23 cellular contexts compared by ENCODE assay signal in genomic region chr4:37483610-37484009, GRCh38.
A peak's percentile ranks its signal among the peaks of the same experiment; 100 is the strongest.
DNase-seq lines count a peak whose midpoint lies in the region; ATAC-seq, FAIRE-seq and TF ChIP-seq lines count a peak whose summit lies in the region.
"Had no signal": no experiment of that assay in that cellular context is flagged by ENCODE, and none has a peak within 500 bp of the region (broad histone marks: within the 10 kb centered on the region; RNA-seq: fewer than 3 reads in every experiment).

No MANE protein-coding gene starts in this region.

- in situ Hi-C loops in HepG2 (cut with HindIII; ENCODE audit: extremely low pct_ligation_motif_present, low pct_unique_long_range_greater_than_20kb): no loop called here

- H3K36me3 ChIP-seq in liver (ENCODE audit: control insufficient read depth in 4 of 4, insufficient read depth in 3 of 4, low read depth in 1 of 4, low read length in 3 of 4): no peaks in the 10 kb centered on the region
- no peaks in the 10 kb centered on the region for H3K36me3 ChIP-seq in HepG2 (replicated peaks in 1 of 2; ENCODE audit: control insufficient read depth in 1 of 2, insufficient read depth in 2 of 2, low read length in 2 of 2)
- no peaks in the 10 kb centered on the region for H3K36me3 ChIP-seq in small intestine (ENCODE audit: control insufficient read depth in 2 of 2, insufficient read depth in 2 of 2, low read length in 2 of 2)
- H3K36me3 ChIP-seq: BLaER1 treated with 17β-estradiol and CSF1 and Interleukin-3, amounts not matched to agents 10 nM and 100 nM had no signal

- no peaks in the 10 kb centered on the region for H3K4me1 Mint-ChIP-seq in stimulated activated effector memory CD8-positive, alpha-beta T cell treated with anti-CD3 and anti-CD28 coated beads, Interleukin-12 subunit alpha, Interleukin-12 subunit beta, amount 100 ng/mL, for 72 hours

- no peak overlapping the region for H3K4me3 ChIP-seq in liver (ENCODE audit: low read depth in 1 of 3, low read length in 3 of 3)
- H3K4me3 ChIP-seq in HepG2 (replicated peaks in 1 of 3; ENCODE audit: insufficient read depth in 1 of 3, low read depth in 2 of 3, low read length in 3 of 3): no peak overlapping the region
- no peak overlapping the region for H3K4me3 ChIP-seq in small intestine (ENCODE audit: low read depth in 1 of 2, low read length in 2 of 2)
- H3K4me3 ChIP-seq: A549; BLaER1 treated with 17β-estradiol and CSF1 and Interleukin-3, amounts not matched to agents 10 nM and 100 nM had no signal

- no peak for TF ChIP-seq CTCF in liver (IDR thresholded peaks at IDR 0.05; ENCODE audit: low read depth, low read length, missing input control)
- no peak for TF ChIP-seq CTCF in HepG2 (CRISPR knock-in tag; IDR thresholded peaks at IDR 0.05)

- WGBS in liver: 92% methylated on average over 1 of the region's 1 CpG
- 0% methylated on average over 1 of the region's 1 CpG for WGBS in HepG2 (ENCODE audit: low lambda C conversion rate)
- WGBS in small intestine, 3 donors: 32 to 91% (median 55%) methylated on average over 1 of the region's 1 CpG

- peaks cover 11 to 38% (median 26%) of the 10 kb centered on the region in 4 donors for H3K4me1 ChIP-seq in liver (ENCODE audit: control insufficient read depth in 4 of 4, insufficient read depth in 4 of 4, low read length in 3 of 4)
- H3K4me1 ChIP-seq in HepG2 (ENCODE audit: insufficient read depth, low read length): no peaks in the 10 kb centered on the region
- peaks cover 0 to 11% of the 10 kb centered on the region in 2 donors for H3K4me1 ChIP-seq in small intestine (ENCODE audit: control insufficient read depth in 2 of 2, insufficient read depth in 1 of 2, low read depth in 1 of 2, low read length in 1 of 2)
- H3K4me1 ChIP-seq: A549 had no signal

- TF ChIP-seq EP300 in HepG2 (IDR thresholded peaks at IDR 0.05; ENCODE audit: low read depth in 2 of 2, low read length in 2 of 2): no peak
- no peak for TF ChIP-seq EP300 in HepG2 (CRISPR knock-in tag; IDR thresholded peaks at IDR 0.05; ENCODE audit: borderline replicate concordance)

- no peak overlapping the region for H2AFZ ChIP-seq in HepG2 (ENCODE audit: low read length)

- CTCF ChIA-PET in HepG2 (lab: Yijun Ruan, JAX; ENCODE audit: low intra/inter-chr PET ratio, low total read pairs): no interaction called here

- no peaks in the 10 kb centered on the region for H3K27me3 ChIP-seq in liver (ENCODE audit: control insufficient read depth in 4 of 4, insufficient read depth in 4 of 4, low read length in 3 of 4)
- no peaks in the 10 kb centered on the region for H3K27me3 ChIP-seq in HepG2 (ENCODE audit: control insufficient read depth in 1 of 2, insufficient read depth in 2 of 2, low read length in 2 of 2)
- no peaks in the 10 kb centered on the region for H3K27me3 ChIP-seq in small intestine (ENCODE audit: control insufficient read depth in 2 of 2, insufficient read depth in 2 of 2, low read length in 2 of 2)
- H3K27me3 ChIP-seq: BLaER1 treated with 17β-estradiol and CSF1 and Interleukin-3, amounts not matched to agents 10 nM and 100 nM had no signal

- H3K79me2 ChIP-seq in HepG2 (ENCODE audit: insufficient read depth, low read length): no peaks in the 10 kb centered on the region

- H3K36me3 Mint-ChIP-seq in stimulated activated effector memory CD8-positive, alpha-beta T cell treated with anti-CD3 and anti-CD28 coated beads, Interleukin-12 subunit alpha, Interleukin-12 subunit beta, amount 100 ng/mL, for 72 hours: no peaks in the 10 kb centered on the region
- H3K36me3 Mint-ChIP-seq: CD8-positive, alpha-beta T cell had no signal

- H3K4me2 ChIP-seq in HepG2 (ENCODE audit: low read depth, low read length): no peak overlapping the region
- H3K4me2 ChIP-seq: A549; BLaER1 treated with 17β-estradiol and CSF1 and Interleukin-3, amounts not matched to agents 10 nM and 100 nM had no signal

- H3K9me3 ChIP-seq in liver (ENCODE audit: control insufficient read depth in 4 of 4, low read length in 3 of 4) (no peaks in the 10 kb centered on the region), HepG2 (ENCODE audit: low read length) (no peaks in the 10 kb centered on the region), small intestine (ENCODE audit: control insufficient read depth, low read depth) (no peaks in the 10 kb centered on the region)
- H3K9me3 ChIP-seq: A549 had no signal

- no peak for TF ChIP-seq RAD21 in liver (IDR thresholded peaks at IDR 0.05)
- TF ChIP-seq RAD21 in HepG2 (CRISPR knock-in tag; IDR thresholded peaks at IDR 0.05): no peak

- intact Hi-C loops in HepG2 (cut with micrococcal nuclease; ENCODE audit: unreplicated experiment): no loop called here

- POLR2A ChIA-PET in HepG2 (lab: Yijun Ruan, JAX): no interaction called here

- FAIRE-seq in HepG2 (lab: Jason Lieb, UNC) (no peak), small intestine (lab: Jason Lieb, UNC) (no peak)
- FAIRE-seq: A549, D721Med, G401.6, GM12891, GM19239 had no signal

- ATAC-seq in HepG2 (no peak), left lobe of liver (peak; percentile 81)
- no peak for ATAC-seq in stimulated activated effector memory CD8-positive, alpha-beta T cell treated with anti-CD3 and anti-CD28 coated beads, Interleukin-12 subunit alpha, Interleukin-12 subunit beta, amount 100 ng/mL, for 72 hours
- ATAC-seq: A549; CD8-positive, alpha-beta T cell had no signal

- H3K9ac ChIP-seq in liver (ENCODE audit: low read depth in 1 of 2, low read length in 2 of 2): no peak overlapping the region
- H3K9ac ChIP-seq in HepG2 (ENCODE audit: insufficient read depth, low read depth, low read length): no peak overlapping the region
- H3K9ac ChIP-seq: BLaER1 treated with 17β-estradiol and CSF1 and Interleukin-3, amounts not matched to agents 10 nM and 100 nM had no signal

- H3K9me3 Mint-ChIP-seq in stimulated activated effector memory CD8-positive, alpha-beta T cell treated with anti-CD3 and anti-CD28 coated beads, Interleukin-12 subunit alpha, Interleukin-12 subunit beta, amount 100 ng/mL, for 72 hours: peaks cover 3% of the 10 kb centered on the region
- H3K9me3 Mint-ChIP-seq: CD4-positive, alpha-beta T cell; CD8-positive, alpha-beta T cell had no signal

- no peaks in the 10 kb centered on the region for H4K20me1 ChIP-seq in HepG2 (ENCODE audit: insufficient read depth, low read length)
- H4K20me1 ChIP-seq: BLaER1 treated with 17β-estradiol and CSF1 and Interleukin-3, amounts not matched to agents 10 nM and 100 nM had no signal

- no peak overlapping the region for H3K27ac Mint-ChIP-seq in stimulated activated effector memory CD8-positive, alpha-beta T cell treated with anti-CD3 and anti-CD28 coated beads, Interleukin-12 subunit alpha, Interleukin-12 subunit beta, amount 100 ng/mL, for 72 hours
- H3K27ac Mint-ChIP-seq: B cell; CD4-positive, alpha-beta T cell; CD8-positive, alpha-beta T cell had no signal

- TF ChIP-seq POLR2A in HepG2 (IDR thresholded peaks at IDR 0.05; ENCODE audit: insufficient read depth in 1 of 2, low read depth in 2 of 2, low read length in 2 of 2): no peak

- BruUV-seq in HepG2 (replicated peaks; lab: Mats Ljungman, UMichigan): no TSS peak

- no peak overlapping the region for H3K4me3 Mint-ChIP-seq in stimulated activated effector memory CD8-positive, alpha-beta T cell treated with anti-CD3 and anti-CD28 coated beads, Interleukin-12 subunit alpha, Interleukin-12 subunit beta, amount 100 ng/mL, for 72 hours
- H3K4me3 Mint-ChIP-seq: B cell; CD4-positive, alpha-beta T cell; CD8-positive, alpha-beta T cell had no signal

- H3K27ac ChIP-seq in liver (ENCODE audit: low read depth in 1 of 2, low read length in 2 of 2) (no peak overlapping the region), HepG2 (ENCODE audit: extremely low read length, insufficient read depth, low read length) (no peak overlapping the region), small intestine (ENCODE audit: low read depth in 1 of 2, low read length in 1 of 2) (peak overlapping the region in 1 of 2 donors; percentile 6)
- H3K27ac ChIP-seq: 22Rv1; A549; BLaER1 treated with 17β-estradiol and CSF1 and Interleukin-3, amounts not matched to agents 10 nM and 100 nM; C4-2B had no signal

- DNase-seq in HepG2 (ENCODE audit: low spot score) (no peak), left lobe of liver (ENCODE audit: low spot score) (no peak), small intestine (peak; percentile 29), hepatic stellate cell (ENCODE audit: low spot score) (no peak), SIG-M5 treated with dmso at 0.1 percent for 504 hours (lab: John Stamatoyannopoulos, UW; ENCODE audit: unreplicated experiment) (no peak)
- DNase-seq in stimulated activated effector memory CD8-positive, alpha-beta T cell treated with anti-CD3 and anti-CD28 coated beads, Interleukin-12 subunit alpha, Interleukin-12 subunit beta, amount 100 ng/mL, for 72 hours (ENCODE audit: low spot score in 2 of 2): no peak
- DNase-seq: AML-193; Caco-2; Calu3; CD4-positive, alpha-beta T cell; CD8-positive, alpha-beta T cell; DMS79 treated with DMSO at 0.1 percent for 48 hours; GF-D8 had no signal

TF ChIP-seq in liver, 16 proteins besides CTCF, POLR2A, EP300 and RAD21 (continues in another document):
- no peak for TF ChIP-seq NR2F2 (IDR thresholded peaks at IDR 0.05)

TF ChIP-seq in HepG2, 621 proteins besides CTCF, POLR2A, EP300 and RAD21:
- TF ChIP-seq WIZ (CRISPR knock-in tag; IDR thresholded peaks at IDR 0.05) (no peak), CENPX (CRISPR knock-in tag; IDR thresholded peaks at IDR 0.05) (no peak)
